1 cellular context compared by ENCODE assay signal in genomic region chr12:108548954-108549521, GRCh38.
TF ChIP-seq lines count a peak whose summit lies in the region.

No MANE protein-coding gene starts in this region.

TF ChIP-seq in WTC11, 78 proteins besides CTCF, POLR2A, EP300 and RAD21 (continued from another document):
- TF ChIP-seq ARID4B (CRISPR knock-in tag; IDR thresholded peaks at IDR 0.05; ENCODE audit: borderline replicate concordance) (no peak), AR (CRISPR knock-in tag; IDR thresholded peaks at IDR 0.05) (no peak), JUN (CRISPR knock-in tag; IDR thresholded peaks at IDR 0.05) (no peak), KAT7 (CRISPR knock-in tag; IDR thresholded peaks at IDR 0.05; ENCODE audit: borderline replicate concordance) (no peak), PRRX2 (CRISPR knock-in tag; IDR thresholded peaks at IDR 0.05) (no peak), ZNF263 (CRISPR knock-in tag; IDR thresholded peaks at IDR 0.05; ENCODE audit: low read depth) (no peak), ZNF416 (CRISPR knock-in tag; IDR thresholded peaks at IDR 0.05) (no peak), ZNF232 (CRISPR knock-in tag; IDR thresholded peaks at IDR 0.05) (no peak), NFYB (CRISPR knock-in tag; conservative IDR thresholded peaks at IDR 0.05; ENCODE audit: low read depth) (no peak), RELA (CRISPR knock-in tag; IDR thresholded peaks at IDR 0.05; ENCODE audit: borderline replicate concordance) (no peak), ZBTB43 (CRISPR knock-in tag; IDR thresholded peaks at IDR 0.05) (no peak)
